28 cellular contexts compared by ENCODE assay signal in the genomic region with DNA sequence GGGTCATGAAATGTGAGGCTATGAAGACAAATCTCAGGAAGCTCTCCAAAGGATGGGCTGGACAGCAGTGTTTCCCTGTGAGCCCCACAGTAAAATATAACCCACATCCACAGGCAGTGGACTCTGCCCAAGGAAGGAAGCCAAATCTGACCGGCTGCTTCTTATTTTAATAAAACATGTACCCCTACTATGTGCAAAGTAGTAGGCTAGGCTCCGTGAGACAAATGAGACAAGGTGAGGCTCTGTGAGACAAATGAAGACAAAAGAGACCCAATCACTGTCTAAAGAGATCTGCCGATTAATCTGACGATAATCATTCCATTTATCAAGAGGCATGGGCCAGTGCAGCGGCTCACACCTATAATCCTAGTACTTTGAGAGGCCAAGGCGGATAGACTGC. TPM values are rescaled to one million over a fixed set of nuclear protein-coding genes. Genes with fewer than 3 reads are reported as not detected.
DNase-seq lines count a peak whose midpoint lies in the region; ATAC-seq and TF ChIP-seq lines count a peak whose summit lies in the region.
"Had no signal": no experiment of that assay in that cellular context is flagged by ENCODE, and none has a peak within 500 bp of the region (broad histone marks: within the 10 kb centered on the region; RNA-seq: fewer than 3 reads in every experiment).

No MANE protein-coding gene starts in this region.

- intact Hi-C loops in psoas muscle (cut with DNase I): loop anchor here in 1 of 2 donors (10.0 kb wide), 1 partner anchor 137 kb away; a partner anchor contains a TSS

- H3K4me1 ChIP-seq in Karpas-422 (ENCODE audit: low read length) (peaks cover 24% of the 10 kb centered on the region), psoas muscle (peaks cover 48% of the 10 kb centered on the region)
- H3K4me1 ChIP-seq: parathyroid adenoma had no signal

- H3K27ac Mint-ChIP-seq in T-helper 1 cell treated with Interleukin-12 subunit alpha and Interleukin-12 subunit beta and Interleukin-4 antibody, amounts not matched to agents 30 μg/mL and 1 μg/mL, for 36 hours: no peak overlapping the region
- H3K27ac Mint-ChIP-seq in glutamatergic neuron (ENCODE audit: unreplicated experiment): no peak overlapping the region
- H3K27ac Mint-ChIP-seq: activated B cell treated with CpG ODN at 0.5 μM for 24 hours; activated CD8-positive, alpha-beta T cell treated with anti-CD3 and anti-CD28 coated beads, Interleukin-2, amount 10 ng/mL, durations not matched to agents 7 days and 5 days; activated T-cell treated with anti-CD3 and anti-CD28 coated beads, Interleukin-2, amount 50 U/mL, for 24 hours had no signal

- H3K27me3 ChIP-seq in Karpas-422 (ENCODE audit: low read length): no peaks in the 10 kb centered on the region
- no peaks in the 10 kb centered on the region for H3K27me3 ChIP-seq in psoas muscle (ENCODE audit: insufficient read depth in 3 of 3, low read length in 2 of 3)
- H3K27me3 ChIP-seq: esophagus squamous epithelium, Peyer's patch, transverse colon had no signal

- ATAC-seq in psoas muscle (no peak), GM18873 (IDR thresholded peaks at IDR 0.05; ENCODE audit: low FRiP score, unreplicated experiment) (no peak)
- ATAC-seq: activated CD8-positive, alpha-beta T cell treated with anti-CD3 and anti-CD28 coated beads, Interleukin-2, amount 10 ng/mL, durations not matched to agents 7 days and 5 days; stimulated activated naive CD8-positive, alpha-beta T cell treated with anti-CD3 and anti-CD28 coated beads, Interleukin-15, Interleukin-2, amounts not matched to agents 100 U/mL and 50 U/mL, for 24 hours had no signal

- H4K20me1 ChIP-seq in Karpas-422 (ENCODE audit: insufficient read depth, low read depth, low read length): no peaks in the 10 kb centered on the region

- H2AFZ ChIP-seq in Karpas-422 (ENCODE audit: low read length): no peak overlapping the region
- H2AFZ ChIP-seq: parathyroid adenoma had no signal

- no peak for TF ChIP-seq CTCF in glutamatergic neuron (IDR thresholded peaks at IDR 0.05; ENCODE audit: partially characterized antibody, unreplicated experiment)
- TF ChIP-seq CTCF in psoas muscle (IDR thresholded peaks at IDR 0.05): no peak

- H3K27me3 Mint-ChIP-seq in T-helper 1 cell treated with Interleukin-12 subunit alpha and Interleukin-12 subunit beta and Interleukin-4 antibody, amounts not matched to agents 30 μg/mL and 1 μg/mL, for 36 hours (ENCODE audit: low read depth): peaks cover 61% of the 10 kb centered on the region
- H3K27me3 Mint-ChIP-seq in glutamatergic neuron (ENCODE audit: unreplicated experiment): peaks cover 9% of the 10 kb centered on the region

- WGBS in psoas muscle, 3 donors: 56 to 75% (median 63%) methylated on average over 6 of the region's 6 CpGs

- H3K9me2 ChIP-seq in Karpas-422 (replicated peaks; ENCODE audit: insufficient read depth, low read length): no peaks in the 10 kb centered on the region

- H3K9me3 ChIP-seq in Karpas-422 (ENCODE audit: low read length): no peaks in the 10 kb centered on the region
- no peaks in the 10 kb centered on the region for H3K9me3 ChIP-seq in psoas muscle
- H3K9me3 ChIP-seq: esophagus squamous epithelium, Peyer's patch, transverse colon had no signal

- no peak overlapping the region for H3K27ac ChIP-seq in Karpas-422 (ENCODE audit: low read length)
- peak overlapping the region; percentile 87 for H3K27ac ChIP-seq in psoas muscle
- H3K27ac ChIP-seq: parathyroid adenoma, Peyer's patch, transverse colon had no signal

- H3K4me3 ChIP-seq in Karpas-422 (ENCODE audit: low read length) (no peak overlapping the region), psoas muscle (no peak overlapping the region)
- H3K4me3 ChIP-seq: Peyer's patch had no signal

- no peak overlapping the region for H3K4me2 ChIP-seq in Karpas-422 (ENCODE audit: low read depth, low read length, poor library complexity, severe bottlenecking)

- no peak overlapping the region for H3K9ac ChIP-seq in Karpas-422 (ENCODE audit: low read length)
- H3K9ac ChIP-seq: parathyroid adenoma had no signal

- DNase-seq in T-helper 1 cell (no peak), Karpas-422 (peak; percentile 23), glutamatergic neuron (no peak), psoas muscle (no peak), HT-29 (ENCODE audit: low spot score) (no peak), midbrain (lab: John Stamatoyannopoulos, UW) (no peak)
- DNase-seq: 8988T; activated B cell treated with CpG ODN at 0.5 μM for 24 hours; activated CD8-positive, alpha-beta T cell treated with anti-CD3 and anti-CD28 coated beads, Interleukin-2, amount 10 ng/mL, durations not matched to agents 7 days and 5 days; activated naive CD4-positive, alpha-beta T cell treated with anti-CD3 and anti-CD28 coated beads, Interleukin-2, amount 50 U/mL, for 16 hours; activated T-cell treated with anti-CD3 and anti-CD28 coated beads, Interleukin-2, amount 50 U/mL, for 24 hours; AML-193; effector memory CD4-positive, alpha-beta T cell; esophagus squamous epithelium; HCEC 1CT; NCI-H1092; NCI-H2029 treated with DMSO at 0.1 percent for 48 hours; NCI-H446; NK-92 treated with Interleukin-12 subunit alpha and Interleukin-12 subunit beta, amount 100 ng/mL, for 24 hours; Peyer's patch; small intestine; stimulated activated CD4-positive, alpha-beta T cell treated with anti-CD3 and anti-CD28 coated beads, Interleukin-4, amount 100 ng/mL, for 1 hour; stimulated activated naive CD8-positive, alpha-beta T cell treated with anti-CD3 and anti-CD28 coated beads, Interleukin-15, Interleukin-2, amounts not matched to agents 100 U/mL and 50 U/mL, for 24 hours; T-helper 9 cell; transverse colon had no signal

- H3K4me3 Mint-ChIP-seq in T-helper 1 cell treated with Interleukin-12 subunit alpha and Interleukin-12 subunit beta and Interleukin-4 antibody, amounts not matched to agents 30 μg/mL and 1 μg/mL, for 36 hours: peak overlapping the region; percentile 10
- peak overlapping the region; percentile 63 for H3K4me3 Mint-ChIP-seq in glutamatergic neuron (ENCODE audit: unreplicated experiment)
- H3K4me3 Mint-ChIP-seq: activated B cell treated with CpG ODN at 0.5 μM for 24 hours; activated CD8-positive, alpha-beta T cell treated with anti-CD3 and anti-CD28 coated beads, Interleukin-2, amount 10 ng/mL, durations not matched to agents 7 days and 5 days; activated T-cell treated with anti-CD3 and anti-CD28 coated beads, Interleukin-2, amount 50 U/mL, for 24 hours had no signal

- H3K9me3 Mint-ChIP-seq in T-helper 1 cell treated with Interleukin-12 subunit alpha and Interleukin-12 subunit beta and Interleukin-4 antibody, amounts not matched to agents 30 μg/mL and 1 μg/mL, for 36 hours: no peaks in the 10 kb centered on the region
- H3K9me3 Mint-ChIP-seq in glutamatergic neuron (ENCODE audit: unreplicated experiment): no peaks in the 10 kb centered on the region
- H3K9me3 Mint-ChIP-seq: activated B cell treated with CpG ODN at 0.5 μM for 24 hours; activated T-cell treated with anti-CD3 and anti-CD28 coated beads, Interleukin-2, amount 50 U/mL, for 24 hours had no signal

- H3K79me2 ChIP-seq in Karpas-422 (ENCODE audit: low read length): no peaks in the 10 kb centered on the region
- H3K79me2 ChIP-seq: parathyroid adenoma had no signal

- H3K36me3 ChIP-seq in Karpas-422 (ENCODE audit: insufficient read depth, low read length): no peaks in the 10 kb centered on the region
- no peaks in the 10 kb centered on the region for H3K36me3 ChIP-seq in psoas muscle (ENCODE audit: insufficient read depth in 1 of 2, low read depth in 1 of 2)
- H3K36me3 ChIP-seq: esophagus squamous epithelium, Peyer's patch, transverse colon had no signal

- H3K4me1 Mint-ChIP-seq in T-helper 1 cell treated with Interleukin-12 subunit alpha and Interleukin-12 subunit beta and Interleukin-4 antibody, amounts not matched to agents 30 μg/mL and 1 μg/mL, for 36 hours (ENCODE audit: low read depth): peaks cover 15% of the 10 kb centered on the region
- H3K4me1 Mint-ChIP-seq in glutamatergic neuron (ENCODE audit: low read depth, unreplicated experiment): peaks cover 7% of the 10 kb centered on the region

- no peaks in the 10 kb centered on the region for H3K36me3 Mint-ChIP-seq in T-helper 1 cell treated with Interleukin-12 subunit alpha and Interleukin-12 subunit beta and Interleukin-4 antibody, amounts not matched to agents 30 μg/mL and 1 μg/mL, for 36 hours (ENCODE audit: low read depth)
- H3K36me3 Mint-ChIP-seq in glutamatergic neuron (ENCODE audit: unreplicated experiment): no peaks in the 10 kb centered on the region

RNA-seq across cellular contexts. Expression of a gene that starts 2.1 kb away (rescaled TPM):
- total RNA-seq in Karpas-422 (2014; rRNA removed; shearing (Covaris generic); ENCODE audit: low replicate concordance): 0.60 and 0.61 TPM in 2 replicates
- 53.5 TPM for total RNA-seq in glutamatergic neuron (ENCODE audit: unreplicated experiment)
- total RNA-seq in psoas muscle: 10 to 100 TPM; 37.9 to 68.0 (median 52.1) TPM
- polyA plus RNA-seq in psoas muscle: 10 to 100 TPM; 13.3 to 45.8 (median 33.6) TPM
- total RNA-seq in HT-29 (2014; rRNA removed; shearing (Covaris generic)): 3.1 and 4.3 TPM in 2 replicates

RNA-seq across cellular contexts. Expression of a gene that starts 49.1 kb away (rescaled TPM):
- total RNA-seq in Karpas-422 (2014; rRNA removed; shearing (Covaris generic); ENCODE audit: low replicate concordance): 6.6 and 8.0 TPM in 2 replicates
- total RNA-seq in glutamatergic neuron (ENCODE audit: unreplicated experiment) (5.4 TPM), psoas muscle (under 1 TPM in 3 of 4 donors, not detected in 1; 0.06 to 0.32 (median 0.17) TPM)
- polyA plus RNA-seq in psoas muscle: under 1 TPM in 2 of 3 donors, not detected in 1; 0.03 to 0.05 TPM
- total RNA-seq in HT-29 (2014; rRNA removed; shearing (Covaris generic)): 4.7 TPM in 2 replicates

RNA-seq across cellular contexts. Expression of a gene that starts 57.4 kb away (rescaled TPM):
- total RNA-seq in Karpas-422 (2014; rRNA removed; shearing (Covaris generic); ENCODE audit: low replicate concordance): not detected in 2 replicates
- total RNA-seq in glutamatergic neuron (ENCODE audit: unreplicated experiment) (0.83 TPM), psoas muscle (100 to 1,000 TPM; 140 to 200 (median 170) TPM)
- polyA plus RNA-seq in psoas muscle: 100 to 1,000 TPM in 2 of 3 donors, 10 to 100 TPM in 1; 70.2 to 301 (median 195) TPM
- total RNA-seq in HT-29 (2014; rRNA removed; shearing (Covaris generic)): 2.1 and 2.3 TPM in 2 replicates
- total RNA-seq: activated B cell treated with CpG ODN at 0.5 μM for 24 hours had no signal

Comparison
In these comparisons a context has a peak if more than half of its experiments do, and no peak if none do; other contexts are left out.
1. RNA of a gene that starts 57.4 kb away (total RNA-seq): 140 to 200 TPM in psoas muscle; 2.1 to 2.3 TPM in HT-29, 0.83 TPM in glutamatergic neuron (single experiment) and not detected in Karpas-422; every median in the first group is over 10 times any median in the second.